Comparison of ENCODE assay signal across 8 cellular contexts in genomic region chr6:90175627-90176538, GRCh38.
DNase-seq lines count a peak whose midpoint lies in the region; ATAC-seq and TF ChIP-seq lines count a peak whose summit lies in the region.

No MANE protein-coding gene starts in this region.

- no peak overlapping the region for H4K8ac ChIP-seq in IMR-90 (ENCODE audit: low read depth in 2 of 2, low read length in 2 of 2)

- H3K18ac ChIP-seq in IMR-90 (ENCODE audit: low read depth, low read length) = no peak overlapping the region

- H3K36me3 ChIP-seq in IMR-90 (ENCODE audit: control insufficient read depth, insufficient read depth, low read length) = no peaks in the 10 kb centered on the region

- 0 out of 2 replicates have a peak overlapping the region, but pooled peaks have one; percentile 22 for H2BK20ac ChIP-seq in IMR-90 (ENCODE audit: low read depth, low read length)

- no peak for TF ChIP-seq CTCF in IMR-90 (conservative IDR thresholded peaks at IDR 0.05; ENCODE audit: low read depth, low read length)

- H4K5ac ChIP-seq in IMR-90 (ENCODE audit: low read depth, low read length) = no peak overlapping the region

- BruUV-seq in IMR-90 (replicated peaks; lab: Mats Ljungman, UMichigan) = no TSS peak

- H3K27me3 ChIP-seq in IMR-90 (ENCODE audit: control insufficient read depth, insufficient read depth, low read length) = no peaks in the 10 kb centered on the region; the same call in none of the 2 replicates

- dilution Hi-C loops in IMR-90 (cut with HindIII; ENCODE audit: low sequenced_read_pairs, unreplicated experiment) = no loop called here

- H3K56ac ChIP-seq in IMR-90 (ENCODE audit: extremely low read depth, insufficient read depth, low read length) = no peak overlapping the region

- H2BK5ac ChIP-seq in IMR-90 (ENCODE audit: low read depth, low read length, poor library complexity, severe bottlenecking) = no peak overlapping the region

- DNase-seq in IMR-90 (no peak), NCI-H82 treated with DMSO at 0.1 percent for 48 hours (lab: John Stamatoyannopoulos, UW; ENCODE audit: unreplicated experiment) (no peak), NCI-H2227 (lab: John Stamatoyannopoulos, UW; ENCODE audit: unreplicated experiment) (no peak), head of caudate nucleus (no peak)
- DNase-seq in activated naive CD4-positive, alpha-beta T cell (lab: John Stamatoyannopoulos, UW) = peak in 3 of 4 experiments; percentile 9 to 28 (median 17)
- DNase-seq in stimulated activated CD4-positive, alpha-beta T cell treated with anti-CD3 and anti-CD28 coated beads, Interleukin-1b, Interleukin-23, amount 100 ng/mL, for 24 hours (ENCODE audit: low read depth in 4 of 4, low spot score in 1 of 4) = peak in 3 of 4 experiments; percentile 28 to 63 (median 59)

- H3K23ac ChIP-seq in IMR-90 (ENCODE audit: low read depth, low read length) = no peak overlapping the region

- H4K91ac ChIP-seq in IMR-90 (ENCODE audit: insufficient read depth, low read depth, low read length) = no peak overlapping the region

- no peak overlapping the region for H2BK15ac ChIP-seq in IMR-90 (ENCODE audit: low read depth, low read length)

- POLR2A ChIA-PET in IMR-90 (lab: Charles Lee; ENCODE audit: unreplicated experiment) = no interaction called here

- H3K9ac ChIP-seq in IMR-90 (ENCODE audit: low read depth, low read length) = no peak overlapping the region

- no peak overlapping the region for H2AK5ac ChIP-seq in IMR-90 (ENCODE audit: low read depth, low read length)

- TF ChIP-seq POLR2A in IMR-90 (IDR thresholded peaks at IDR 0.05; ENCODE audit: low read depth, low read length) = no peak

- H3K4ac ChIP-seq in IMR-90 (ENCODE audit: low read depth, low read length) = no peak overlapping the region

- H3K4me1 ChIP-seq in IMR-90 (ENCODE audit: control insufficient read depth, insufficient read depth, low read length) = peaks cover 9% of the 10 kb centered on the region

- ATAC-seq in GM19025 (IDR thresholded peaks at IDR 0.05; ENCODE audit: low read depth, unreplicated experiment) = peak; percentile 68
- ATAC-seq in IMR-90 (ENCODE audit: low read depth) = no peak
- ATAC-seq in GM18867 (IDR thresholded peaks at IDR 0.05; ENCODE audit: unreplicated experiment) = no peak

- no peak overlapping the region for H3K14ac ChIP-seq in IMR-90 (replicated peaks; ENCODE audit: low read depth, low read length)

- no peaks in the 10 kb centered on the region for H4K20me1 ChIP-seq in IMR-90 (ENCODE audit: insufficient read depth, low read length)

- no peaks in the 10 kb centered on the region for H3K9me3 ChIP-seq in IMR-90 (ENCODE audit: control insufficient read depth, insufficient read depth, low read length)

- CTCF ChIA-PET in IMR-90 (lab: Yijun Ruan, JAX) = interaction anchor here (0.6 kb wide), 1 partner anchor 183 kb away, joined by 5 read pairs; no protein-coding TSS in a partner anchor

- no peaks in the 10 kb centered on the region for H3K79me1 ChIP-seq in IMR-90 (ENCODE audit: low read depth in 1 of 2, low read length in 2 of 2)

- H2BK120ac ChIP-seq in IMR-90 (ENCODE audit: low read depth, low read length) = no peak overlapping the region

- no peak overlapping the region for H3K4me3 ChIP-seq in IMR-90 (ENCODE audit: insufficient read depth, low read depth, low read length)

- in situ Hi-C loops in IMR-90 (cut with MboI; ENCODE audit: low sequenced_read_pairs) = no loop called here

- no peak overlapping the region for H3K27ac ChIP-seq in IMR-90 (ENCODE audit: insufficient read depth, low read length)

- H3K9me1 ChIP-seq in IMR-90 (ENCODE audit: insufficient read depth, low read length) = 0 out of 2 replicates have a peak, but pooled peaks cover 2% of the 10 kb centered on the region

- intact Hi-C loops in IMR-90 (cut with micrococcal nuclease) (loop anchor here (5.0 kb wide), 1 partner anchor 79 kb away; no protein-coding TSS in a partner anchor), head of caudate nucleus (cut with DNase I) (no loop called here)

- WGBS in IMR-90 (ENCODE audit: extremely low coverage in 2 of 2, insufficient read length in 1 of 2), 2 experiments = no CpG with 5 or more reads among the region's 8 CpGs

- H3K4me2 ChIP-seq in IMR-90 (ENCODE audit: low read depth, low read length) = no peak overlapping the region

- TF ChIP-seq RAD21 in IMR-90 (IDR thresholded peaks at IDR 0.05; ENCODE audit: low read length) = no peak

- no peak overlapping the region for H2AFZ ChIP-seq in IMR-90 (replicated peaks; ENCODE audit: low read length, poor library complexity)

- H2AK9ac ChIP-seq in IMR-90 (replicated peaks; ENCODE audit: low read depth, low read length, poor library complexity) = no peak overlapping the region

TF ChIP-seq in IMR-90, 13 proteins besides CTCF, POLR2A, EP300 and RAD21:
- TF ChIP-seq BHLHE40 (IDR thresholded peaks at IDR 0.05; ENCODE audit: low read depth, low read length) (no peak), FOS (IDR thresholded peaks at IDR 0.05; ENCODE audit: low read depth, low read length) (no peak), RCOR1 (IDR thresholded peaks at IDR 0.05; ENCODE audit: insufficient replicate concordance, low read length) (no peak), MAFK (IDR thresholded peaks at IDR 0.05; ENCODE audit: low read depth, low read length) (no peak), ELK1 (IDR thresholded peaks at IDR 0.05; ENCODE audit: borderline replicate concordance, low read depth, low read length) (no peak), MXI1 (IDR thresholded peaks at IDR 0.05; ENCODE audit: borderline replicate concordance, low read depth, low read length) (no peak), CHD1 (IDR thresholded peaks at IDR 0.05; ENCODE audit: low read depth, low read length) (no peak), RFX5 (IDR thresholded peaks at IDR 0.05; ENCODE audit: low read depth, low read length) (no peak)

Comparison
In these comparisons a context has a peak if more than half of its experiments do, and no peak if none do; other contexts are left out.
1. DNase-seq: peak in activated naive CD4-positive, alpha-beta T cell (3 of 4) and stimulated activated CD4-positive, alpha-beta T cell treated with anti-CD3 and anti-CD28 coated beads, Interleukin-1b, Interleukin-23, amount 100 ng/mL, for 24 hours (3 of 4); none in IMR-90 (single experiment), NCI-H82 treated with DMSO at 0.1 percent for 48 hours (single experiment), NCI-H2227 (single experiment) and head of caudate nucleus (0 of 42).